8 cellular contexts compared by ENCODE assay signal in the genomic region with DNA sequence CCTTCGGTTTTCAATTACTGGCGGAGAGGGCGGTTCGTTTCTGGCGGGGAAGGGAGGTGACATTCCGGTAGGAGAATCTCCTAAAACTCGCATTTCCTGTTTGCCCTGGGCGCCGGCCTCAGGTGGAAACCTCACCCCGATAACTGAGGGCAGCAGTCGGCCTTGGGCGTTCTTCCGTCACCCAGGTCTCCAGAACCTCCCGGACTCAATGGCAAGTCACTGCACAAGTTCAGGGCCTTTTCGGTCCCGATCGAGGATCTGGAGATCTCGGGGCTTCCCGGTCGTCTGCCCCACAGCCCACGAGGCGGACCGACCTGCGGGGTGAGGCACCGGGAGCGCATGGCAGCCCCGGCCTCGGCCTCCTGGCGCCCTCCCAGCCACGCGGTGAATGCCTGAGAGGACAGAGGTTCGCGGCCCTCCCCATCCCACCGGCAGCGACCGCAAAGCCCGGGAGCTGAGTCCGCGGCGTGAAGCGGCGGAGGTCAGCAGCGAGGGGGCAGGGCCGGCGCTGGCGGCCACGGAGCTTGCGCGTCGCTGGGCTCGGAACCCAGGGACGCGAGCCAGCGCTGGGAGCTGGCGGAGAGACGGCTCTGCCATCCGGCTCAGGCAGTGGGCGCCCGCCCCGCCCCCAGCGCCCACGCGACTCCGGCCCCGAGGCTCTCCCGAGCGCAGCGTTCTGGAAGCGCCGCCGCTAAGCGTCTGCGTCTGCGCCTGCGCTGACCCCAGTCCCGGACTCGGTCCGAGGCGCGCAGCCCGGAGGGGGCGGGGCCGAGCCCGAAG. TPM values are rescaled to one million over a fixed set of nuclear protein-coding genes. Genes with fewer than 3 reads are reported as not detected.
DNase-seq lines count a peak whose midpoint lies in the region; ATAC-seq and TF ChIP-seq lines count a peak whose summit lies in the region.

No MANE protein-coding gene starts in this region.

- DNase-seq in AG08396 (ENCODE audit: low spot score) (peak; percentile 100), NCI-H345 treated with DMSO at 0.1 percent for 48 hours (lab: John Stamatoyannopoulos, UW; ENCODE audit: unreplicated experiment) (peak; percentile 76), chondrocyte (ENCODE audit: low spot score) (peak; percentile 95), kidney glomerular epithelial cell (lab: John Stamatoyannopoulos, UW) (peak; percentile 76)
- peak; percentile 85 to 92 for DNase-seq in activated CD4-positive, alpha-beta T cell treated with anti-CD3 and anti-CD28 coated beads for 24 hours (ENCODE audit: low read depth in 2 of 2)
- peak; percentile 78 to 92 for DNase-seq in stimulated activated CD4-positive, alpha-beta T cell treated with anti-CD3 and anti-CD28 coated beads, Interleukin-15, amount 100 ng/mL, for 48 hours (ENCODE audit: low read depth in 2 of 2)

- ATAC-seq in HG03159 (IDR thresholded peaks at IDR 0.05; ENCODE audit: unreplicated experiment), result peak; percentile 84

- TF ChIP-seq CTCF in chondrocyte (IDR thresholded peaks at IDR 0.05), result no peak

- H3K4me3 Mint-ChIP-seq in chondrocyte (ENCODE audit: unreplicated experiment), result peak overlapping the region; percentile 77

- in situ Hi-C loops in GM18951 (cut with MboI; ENCODE audit: low sequenced_read_pairs, unreplicated experiment), result no loop called here

- peak; percentile 74 for TF ChIP-seq POLR2A in GM18951 (IDR thresholded peaks at IDR 0.05; ENCODE audit: extremely low read depth, insufficient read depth, insufficient read length)

- peaks cover 7% of the 10 kb centered on the region for H3K4me1 Mint-ChIP-seq in chondrocyte (ENCODE audit: low read depth)

- no peaks in the 10 kb centered on the region for H3K27me3 Mint-ChIP-seq in chondrocyte (ENCODE audit: low read depth)

- peak overlapping the region; percentile 71 for H3K27ac Mint-ChIP-seq in chondrocyte (ENCODE audit: unreplicated experiment)

- no peaks in the 10 kb centered on the region for H3K9me3 Mint-ChIP-seq in chondrocyte (ENCODE audit: low read depth)

- no peaks in the 10 kb centered on the region for H3K36me3 Mint-ChIP-seq in chondrocyte (ENCODE audit: low read depth)

RNA-seq across cellular contexts. Expression of a gene that starts 58.4 kb away (rescaled TPM):
- total RNA-seq in chondrocyte, result not detected in 3 replicates

Comparison
In these comparisons a context has a peak if more than half of its experiments do, and no peak if none do; other contexts are left out.
1. Peak in every context shown above with its lines: DNase-seq and ATAC-seq.